ENCODE assay signal across 12 cellular contexts in genomic region chr6:122153530-122153929, GRCh38.
"Had no signal": no experiment of that assay in that cellular context is flagged by ENCODE, and none has a peak within 500 bp of the region (broad histone marks: within the 10 kb centered on the region; RNA-seq: fewer than 3 reads in every experiment).

No MANE protein-coding gene starts in this region.

- ATAC-seq: activated naive CD4-positive, alpha-beta T cell treated with anti-CD3 and anti-CD28 coated beads, Interleukin-2, amount 50 U/mL, for 72 hours; pancreas; SK-N-SH treated with all-trans-retinoic acid at 6 μM for 48 hours; stimulated activated effector memory CD8-positive, alpha-beta T cell treated with anti-CD3 and anti-CD28 coated beads, Interleukin-12 subunit alpha, Interleukin-12 subunit beta, amount 100 ng/mL, for 72 hours had no signal

- H3K36me3 ChIP-seq: colonic mucosa, pancreas, thoracic aorta had no signal

- H3K9me3 ChIP-seq: colonic mucosa, pancreas, thoracic aorta had no signal

- H3K27me3 ChIP-seq: colonic mucosa, pancreas had no signal

- H3K9me3 Mint-ChIP-seq: activated naive CD4-positive, alpha-beta T cell treated with anti-CD3 and anti-CD28 coated beads, Interleukin-2, amount 50 U/mL, for 72 hours had no signal

- H3K27ac ChIP-seq: colonic mucosa, pancreas, thoracic aorta had no signal

- H3K4me1 ChIP-seq: colonic mucosa, pancreas had no signal

- H3K4me3 ChIP-seq: colonic mucosa, lung, pancreas, thoracic aorta had no signal

- DNase-seq: activated CD4-positive, alpha-beta T cell treated with anti-CD3 and anti-CD28 coated beads, Interleukin-2, amount 50 U/mL, for 48 hours; activated effector memory CD4-positive, alpha-beta T cell treated with anti-CD3 and anti-CD28 coated beads, Interleukin-2, amount 50 U/mL, for 16 hours; activated T-cell treated with anti-CD3 and anti-CD28 coated beads, Interleukin-2, amount 50 U/mL, for 1 hour; central memory CD4-positive, alpha-beta T cell; colonic mucosa; pancreas had no signal

- H3K27ac Mint-ChIP-seq: activated naive CD4-positive, alpha-beta T cell treated with anti-CD3 and anti-CD28 coated beads, Interleukin-2, amount 50 U/mL, for 72 hours; stimulated activated effector memory CD8-positive, alpha-beta T cell treated with anti-CD3 and anti-CD28 coated beads, Interleukin-12 subunit alpha, Interleukin-12 subunit beta, amount 100 ng/mL, for 72 hours had no signal

- H3K36me3 Mint-ChIP-seq: activated naive CD4-positive, alpha-beta T cell treated with anti-CD3 and anti-CD28 coated beads, Interleukin-2, amount 50 U/mL, for 72 hours; stimulated activated effector memory CD8-positive, alpha-beta T cell treated with anti-CD3 and anti-CD28 coated beads, Interleukin-12 subunit alpha, Interleukin-12 subunit beta, amount 100 ng/mL, for 72 hours had no signal

- H3K4me1 Mint-ChIP-seq: stimulated activated effector memory CD8-positive, alpha-beta T cell treated with anti-CD3 and anti-CD28 coated beads, Interleukin-12 subunit alpha, Interleukin-12 subunit beta, amount 100 ng/mL, for 72 hours had no signal

- H3K4me3 Mint-ChIP-seq: neural crest cell; stimulated activated effector memory CD8-positive, alpha-beta T cell treated with anti-CD3 and anti-CD28 coated beads, Interleukin-12 subunit alpha, Interleukin-12 subunit beta, amount 100 ng/mL, for 72 hours had no signal
